In the genomic region with DNA sequence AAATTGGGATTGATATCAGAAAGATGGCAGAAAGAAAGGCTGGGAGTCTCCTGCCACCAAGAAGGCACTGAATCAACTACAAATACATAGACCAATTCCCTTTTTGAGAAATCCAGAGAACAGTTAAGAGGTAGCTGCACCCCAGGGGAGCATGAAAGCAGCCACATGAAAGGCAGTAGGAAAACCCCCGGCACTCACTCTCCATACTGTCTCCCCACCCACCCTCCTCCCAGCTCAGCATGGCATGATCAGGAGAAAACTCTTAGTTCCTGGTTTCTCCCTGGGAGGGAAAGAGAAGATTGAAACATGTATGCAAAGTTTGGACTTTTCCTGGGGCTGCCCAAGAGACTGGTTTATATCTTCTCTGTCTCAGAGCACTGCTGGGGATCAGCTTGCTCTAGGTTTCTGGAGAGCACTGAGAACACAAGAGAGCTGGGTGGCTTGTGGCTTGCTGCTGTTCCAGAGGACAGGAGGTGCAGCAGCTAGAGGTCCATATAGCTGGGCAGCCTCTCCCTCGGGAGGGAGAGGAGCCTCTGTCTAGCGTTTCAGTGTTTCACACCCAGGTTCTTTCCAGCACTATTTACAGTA, we compare ENCODE assay signal across 1 cellular context.
TF ChIP-seq lines count a peak whose summit lies in the region.

No MANE protein-coding gene starts in this region.

TF ChIP-seq in GM23338, 12 proteins besides CTCF, POLR2A, EP300 and RAD21 (continued from another document):
- TF ChIP-seq, protein P1, sequence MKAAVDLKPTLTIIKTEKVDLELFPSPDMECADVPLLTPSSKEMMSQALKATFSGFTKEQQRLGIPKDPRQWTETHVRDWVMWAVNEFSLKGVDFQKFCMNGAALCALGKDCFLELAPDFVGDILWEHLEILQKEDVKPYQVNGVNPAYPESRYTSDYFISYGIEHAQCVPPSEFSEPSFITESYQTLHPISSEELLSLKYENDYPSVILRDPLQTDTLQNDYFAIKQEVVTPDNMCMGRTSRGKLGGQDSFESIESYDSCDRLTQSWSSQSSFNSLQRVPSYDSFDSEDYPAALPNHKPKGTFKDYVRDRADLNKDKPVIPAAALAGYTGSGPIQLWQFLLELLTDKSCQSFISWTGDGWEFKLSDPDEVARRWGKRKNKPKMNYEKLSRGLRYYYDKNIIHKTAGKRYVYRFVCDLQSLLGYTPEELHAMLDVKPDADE (IDR thresholded peaks at IDR 0.05): no peak
- TF ChIP-seq, protein P2, sequence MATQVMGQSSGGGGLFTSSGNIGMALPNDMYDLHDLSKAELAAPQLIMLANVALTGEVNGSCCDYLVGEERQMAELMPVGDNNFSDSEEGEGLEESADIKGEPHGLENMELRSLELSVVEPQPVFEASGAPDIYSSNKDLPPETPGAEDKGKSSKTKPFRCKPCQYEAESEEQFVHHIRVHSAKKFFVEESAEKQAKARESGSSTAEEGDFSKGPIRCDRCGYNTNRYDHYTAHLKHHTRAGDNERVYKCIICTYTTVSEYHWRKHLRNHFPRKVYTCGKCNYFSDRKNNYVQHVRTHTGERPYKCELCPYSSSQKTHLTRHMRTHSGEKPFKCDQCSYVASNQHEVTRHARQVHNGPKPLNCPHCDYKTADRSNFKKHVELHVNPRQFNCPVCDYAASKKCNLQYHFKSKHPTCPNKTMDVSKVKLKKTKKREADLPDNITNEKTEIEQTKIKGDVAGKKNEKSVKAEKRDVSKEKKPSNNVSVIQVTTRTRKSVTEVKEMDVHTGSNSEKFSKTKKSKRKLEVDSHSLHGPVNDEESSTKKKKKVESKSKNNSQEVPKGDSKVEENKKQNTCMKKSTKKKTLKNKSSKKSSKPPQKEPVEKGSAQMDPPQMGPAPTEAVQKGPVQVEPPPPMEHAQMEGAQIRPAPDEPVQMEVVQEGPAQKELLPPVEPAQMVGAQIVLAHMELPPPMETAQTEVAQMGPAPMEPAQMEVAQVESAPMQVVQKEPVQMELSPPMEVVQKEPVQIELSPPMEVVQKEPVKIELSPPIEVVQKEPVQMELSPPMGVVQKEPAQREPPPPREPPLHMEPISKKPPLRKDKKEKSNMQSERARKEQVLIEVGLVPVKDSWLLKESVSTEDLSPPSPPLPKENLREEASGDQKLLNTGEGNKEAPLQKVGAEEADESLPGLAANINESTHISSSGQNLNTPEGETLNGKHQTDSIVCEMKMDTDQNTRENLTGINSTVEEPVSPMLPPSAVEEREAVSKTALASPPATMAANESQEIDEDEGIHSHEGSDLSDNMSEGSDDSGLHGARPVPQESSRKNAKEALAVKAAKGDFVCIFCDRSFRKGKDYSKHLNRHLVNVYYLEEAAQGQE (IDR thresholded peaks at IDR 0.05; ENCODE audit: unreplicated experiment): no peak
- TF ChIP-seq JUNB (IDR thresholded peaks at IDR 0.05; ENCODE audit: unreplicated experiment): no peak
- no peak for TF ChIP-seq CREB1 (CRISPR knock-in tag; IDR thresholded peaks at IDR 0.05; ENCODE audit: low read depth)
- no peak for TF ChIP-seq POLR2AphosphoS5 (IDR thresholded peaks at IDR 0.05; ENCODE audit: low read depth)
- TF ChIP-seq EZH2 (IDR thresholded peaks at IDR 0.05; ENCODE audit: low read depth, unreplicated experiment): no peak
- no peak for TF ChIP-seq ZNF114 (CRISPR knock-in tag; IDR thresholded peaks at IDR 0.05)
- TF ChIP-seq NANOG (IDR thresholded peaks at IDR 0.05; ENCODE audit: borderline replicate concordance): no peak
- no peak for TF ChIP-seq STAT1 (IDR thresholded peaks at IDR 0.05; ENCODE audit: unreplicated experiment)
- TF ChIP-seq ZNF331 (CRISPR knock-in tag; IDR thresholded peaks at IDR 0.05; ENCODE audit: low read depth): no peak
